In genomic region chrX:131565909-131566308, GRCh38 we compare ENCODE assay signal across 1 cellular context.
TF ChIP-seq lines count a peak whose summit lies in the region.

No MANE protein-coding gene starts in this region.

TF ChIP-seq in K562, 482 proteins besides CTCF, POLR2A, EP300 and RAD21 (continued from another document and continues in another):
- TF ChIP-seq ZBTB11 (CRISPR knock-in tag; IDR thresholded peaks at IDR 0.05) (no peak), FOXK1 (CRISPR knock-in tag; IDR thresholded peaks at IDR 0.05; ENCODE audit: borderline replicate concordance) (no peak), CBFA2T2 (conservative IDR thresholded peaks at IDR 0.05) (peak; percentile 84), MITF (IDR thresholded peaks at IDR 0.05) (no peak), CCAR2 (IDR thresholded peaks at IDR 0.05; ENCODE audit: low read depth, low read length) (no peak), CXXC5 (CRISPR knock-in tag; IDR thresholded peaks at IDR 0.05) (peak; percentile 74), PHF21A (IDR thresholded peaks at IDR 0.05; ENCODE audit: borderline replicate concordance, low read depth) (no peak), PRPF4 (IDR thresholded peaks at IDR 0.05; ENCODE audit: insufficient read depth, low read depth, low read length, poor library complexity, severe bottlenecking) (no peak), KLF6 (CRISPR knock-in tag; IDR thresholded peaks at IDR 0.05; ENCODE audit: borderline replicate concordance) (no peak), ZNF165 (CRISPR knock-in tag; IDR thresholded peaks at IDR 0.05; ENCODE audit: borderline replicate concordance) (no peak), PML (IDR thresholded peaks at IDR 0.05; ENCODE audit: low read length) (peak; percentile 85), AFF1 (IDR thresholded peaks at IDR 0.05; ENCODE audit: low read depth in 1 of 2, partially characterized antibody in 2 of 2) (no peak), NONO (IDR thresholded peaks at IDR 0.05; ENCODE audit: low read depth in 2 of 2, low read length in 1 of 2) (no peak), ZBTB8A (IDR thresholded peaks at IDR 0.05; ENCODE audit: partially characterized antibody) (no peak), ZFP30 (CRISPR knock-in tag; IDR thresholded peaks at IDR 0.05; ENCODE audit: borderline replicate concordance) (no peak), NR2F6 (CRISPR knock-in tag; IDR thresholded peaks at IDR 0.05) (no peak), NBN (IDR thresholded peaks at IDR 0.05; ENCODE audit: low read depth) (peak; percentile 51; the same call in 1 of the 2 replicates), GABPB2 (CRISPR knock-in tag; conservative IDR thresholded peaks at IDR 0.05) (no peak), CBFA2T3 (IDR thresholded peaks at IDR 0.05) (peak; percentile 92), SMC3 (conservative IDR thresholded peaks at IDR 0.05; ENCODE audit: insufficient read depth, low read depth, low read length) (no peak), DDX20 (tag; IDR thresholded peaks at IDR 0.05; ENCODE audit: low read depth) (no peak), RBM39 (optimal IDR thresholded peaks at IDR 0.05; ENCODE audit: low read depth, low read length) (no peak), ZNF584 (CRISPR knock-in tag; IDR thresholded peaks at IDR 0.05; ENCODE audit: low read depth) (no peak), RCOR1 (IDR thresholded peaks at IDR 0.05; ENCODE audit: borderline replicate concordance in 1 of 2, low read depth in 2 of 2, low read length in 2 of 2) (peak in 1 of 2 experiments; percentile 76; a peak in 1 of 4 replicates), SETDB1 (IDR thresholded peaks at IDR 0.05; ENCODE audit: low read length) (no peak), PHF20 (IDR thresholded peaks at IDR 0.05; ENCODE audit: partially characterized antibody) (no peak), TGIF2 (CRISPR knock-in tag; IDR thresholded peaks at IDR 0.05) (no peak), STAT5A (IDR thresholded peaks at IDR 0.05; ENCODE audit: borderline replicate concordance, low read length) (peak; percentile 72; the same call in 1 of the 2 replicates), ZNF124 (CRISPR knock-in tag; IDR thresholded peaks at IDR 0.05) (no peak), ZNF175 (CRISPR knock-in tag; IDR thresholded peaks at IDR 0.05; ENCODE audit: low read depth) (no peak), MTA2 (IDR thresholded peaks at IDR 0.05; ENCODE audit: low read depth) (peak; percentile 86), MBD2 (IDR thresholded peaks at IDR 0.05; ENCODE audit: borderline replicate concordance, low read depth) (no peak), TAF7 (tag; IDR thresholded peaks at IDR 0.05) (no peak), RBM15 (IDR thresholded peaks at IDR 0.05; ENCODE audit: insufficient read depth, low read length) (no peak), ZFPM2 (CRISPR knock-in tag; IDR thresholded peaks at IDR 0.05) (no peak), ESRRA (IDR thresholded peaks at IDR 0.05; ENCODE audit: borderline replicate concordance, low read depth) (peak; percentile 31; the same call in 1 of the 2 replicates), ARID1B (IDR thresholded peaks at IDR 0.05) (peak; percentile 97), KAT7 (CRISPR knock-in tag; IDR thresholded peaks at IDR 0.05; ENCODE audit: borderline replicate concordance) (no peak), ZKSCAN3 (CRISPR knock-in tag; IDR thresholded peaks at IDR 0.05) (no peak), XRCC3 (IDR thresholded peaks at IDR 0.05) (no peak)
- TF ChIP-seq, protein P1, sequence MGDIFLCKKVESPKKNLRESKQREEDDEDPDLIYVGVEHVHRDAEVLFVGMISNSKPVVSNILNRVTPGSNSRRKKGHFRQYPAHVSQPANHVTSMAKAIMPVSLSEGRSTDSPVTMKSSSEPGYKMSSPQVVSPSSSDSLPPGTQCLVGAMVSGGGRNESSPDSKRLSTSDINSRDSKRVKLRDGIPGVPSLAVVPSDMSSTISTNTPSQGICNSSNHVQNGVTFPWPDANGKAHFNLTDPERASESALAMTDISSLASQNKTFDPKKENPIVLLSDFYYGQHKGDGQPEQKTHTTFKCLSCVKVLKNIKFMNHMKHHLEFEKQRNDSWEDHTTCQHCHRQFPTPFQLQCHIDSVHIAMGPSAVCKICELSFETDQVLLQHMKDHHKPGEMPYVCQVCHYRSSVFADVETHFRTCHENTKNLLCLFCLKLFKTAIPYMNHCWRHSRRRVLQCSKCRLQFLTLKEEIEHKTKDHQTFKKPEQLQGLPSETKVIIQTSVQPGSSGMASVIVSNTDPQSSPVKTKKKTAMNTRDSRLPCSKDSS (IDR thresholded peaks at IDR 0.05; ENCODE audit: low read depth, partially characterized antibody) = no peak
- TF ChIP-seq, protein P2, sequence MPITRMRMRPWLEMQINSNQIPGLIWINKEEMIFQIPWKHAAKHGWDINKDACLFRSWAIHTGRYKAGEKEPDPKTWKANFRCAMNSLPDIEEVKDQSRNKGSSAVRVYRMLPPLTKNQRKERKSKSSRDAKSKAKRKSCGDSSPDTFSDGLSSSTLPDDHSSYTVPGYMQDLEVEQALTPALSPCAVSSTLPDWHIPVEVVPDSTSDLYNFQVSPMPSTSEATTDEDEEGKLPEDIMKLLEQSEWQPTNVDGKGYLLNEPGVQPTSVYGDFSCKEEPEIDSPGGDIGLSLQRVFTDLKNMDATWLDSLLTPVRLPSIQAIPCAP (CRISPR knock-in tag; IDR thresholded peaks at IDR 0.05; ENCODE audit: borderline replicate concordance) = no peak
- TF ChIP-seq, protein P3, sequence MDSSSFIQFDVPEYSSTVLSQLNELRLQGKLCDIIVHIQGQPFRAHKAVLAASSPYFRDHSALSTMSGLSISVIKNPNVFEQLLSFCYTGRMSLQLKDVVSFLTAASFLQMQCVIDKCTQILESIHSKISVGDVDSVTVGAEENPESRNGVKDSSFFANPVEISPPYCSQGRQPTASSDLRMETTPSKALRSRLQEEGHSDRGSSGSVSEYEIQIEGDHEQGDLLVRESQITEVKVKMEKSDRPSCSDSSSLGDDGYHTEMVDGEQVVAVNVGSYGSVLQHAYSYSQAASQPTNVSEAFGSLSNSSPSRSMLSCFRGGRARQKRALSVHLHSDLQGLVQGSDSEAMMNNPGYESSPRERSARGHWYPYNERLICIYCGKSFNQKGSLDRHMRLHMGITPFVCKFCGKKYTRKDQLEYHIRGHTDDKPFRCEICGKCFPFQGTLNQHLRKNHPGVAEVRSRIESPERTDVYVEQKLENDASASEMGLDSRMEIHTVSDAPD (CRISPR knock-in tag; IDR thresholded peaks at IDR 0.05) = no peak
- TF ChIP-seq, protein P4, sequence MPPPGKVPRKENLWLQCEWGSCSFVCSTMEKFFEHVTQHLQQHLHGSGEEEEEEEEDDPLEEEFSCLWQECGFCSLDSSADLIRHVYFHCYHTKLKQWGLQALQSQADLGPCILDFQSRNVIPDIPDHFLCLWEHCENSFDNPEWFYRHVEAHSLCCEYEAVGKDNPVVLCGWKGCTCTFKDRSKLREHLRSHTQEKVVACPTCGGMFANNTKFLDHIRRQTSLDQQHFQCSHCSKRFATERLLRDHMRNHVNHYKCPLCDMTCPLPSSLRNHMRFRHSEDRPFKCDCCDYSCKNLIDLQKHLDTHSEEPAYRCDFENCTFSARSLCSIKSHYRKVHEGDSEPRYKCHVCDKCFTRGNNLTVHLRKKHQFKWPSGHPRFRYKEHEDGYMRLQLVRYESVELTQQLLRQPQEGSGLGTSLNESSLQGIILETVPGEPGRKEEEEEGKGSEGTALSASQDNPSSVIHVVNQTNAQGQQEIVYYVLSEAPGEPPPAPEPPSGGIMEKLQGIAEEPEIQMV (tag; conservative IDR thresholded peaks at IDR 0.05; ENCODE audit: low read depth) = no peak
